Comparison of ENCODE assay signal across 15 cellular contexts in the genomic region with DNA sequence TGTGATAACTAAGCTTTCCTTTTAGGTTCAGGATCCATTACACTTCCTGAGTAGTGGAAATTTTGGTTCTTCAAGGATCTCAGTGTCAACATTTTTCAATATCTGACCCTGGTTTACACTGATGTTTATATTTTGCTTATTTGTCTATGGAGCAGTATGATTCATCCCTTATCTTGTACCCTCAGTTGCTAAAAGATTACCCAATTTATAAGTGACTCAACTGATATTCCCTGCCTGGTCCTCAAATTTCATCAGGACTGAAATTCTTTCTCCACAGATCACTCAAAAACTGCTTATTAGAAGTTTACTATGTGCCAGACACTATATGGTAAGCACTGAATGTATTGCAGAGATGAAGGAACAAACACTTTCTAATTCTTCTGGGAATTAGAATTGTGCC.
"Had no signal": no experiment of that assay in that cellular context is flagged by ENCODE, and none has a peak within 500 bp of the region (broad histone marks: within the 10 kb centered on the region; RNA-seq: fewer than 3 reads in every experiment).

No MANE protein-coding gene starts in this region.

- H3K9me3 ChIP-seq: lower lobe of right lung, right atrium auricular region, tibial artery, uterus had no signal

- H3K4me3 ChIP-seq: lower lobe of right lung, right atrium auricular region, tibial artery, uterus had no signal

- H3K27ac ChIP-seq: lower lobe of right lung, right atrium auricular region, tibial artery, uterus had no signal

- H3K27me3 ChIP-seq: right atrium auricular region, tibial artery, uterus had no signal

- ATAC-seq: lower lobe of right lung had no signal

- H3K4me1 ChIP-seq: lower lobe of right lung, right atrium auricular region, tibial artery, uterus had no signal

- H3K36me3 ChIP-seq: lower lobe of right lung, right atrium auricular region, tibial artery, uterus had no signal

- DNase-seq: activated CD4-positive, alpha-beta memory T cell treated with anti-CD3 and anti-CD28 coated beads for 36 hours; activated CD4-positive, alpha-beta T cell treated with anti-CD3 and anti-CD28 coated beads for 1 hour; activated gamma-delta T cell treated with Interleukin-2 at 50 U/mL for 16 hours; activated T-cell treated with anti-CD3 and anti-CD28 coated beads, Interleukin-2, amount 50 U/mL, for 48 hours; central memory CD4-positive, alpha-beta T cell; cortex of kidney; effector CD8-positive, alpha-beta T cell; immature natural killer cell; left cardiac atrium; lower lobe of right lung; naive B cell; small intestine; tibial artery; uterus had no signal
